Comparison of ENCODE assay signal across 1 cellular context in the genomic region with DNA sequence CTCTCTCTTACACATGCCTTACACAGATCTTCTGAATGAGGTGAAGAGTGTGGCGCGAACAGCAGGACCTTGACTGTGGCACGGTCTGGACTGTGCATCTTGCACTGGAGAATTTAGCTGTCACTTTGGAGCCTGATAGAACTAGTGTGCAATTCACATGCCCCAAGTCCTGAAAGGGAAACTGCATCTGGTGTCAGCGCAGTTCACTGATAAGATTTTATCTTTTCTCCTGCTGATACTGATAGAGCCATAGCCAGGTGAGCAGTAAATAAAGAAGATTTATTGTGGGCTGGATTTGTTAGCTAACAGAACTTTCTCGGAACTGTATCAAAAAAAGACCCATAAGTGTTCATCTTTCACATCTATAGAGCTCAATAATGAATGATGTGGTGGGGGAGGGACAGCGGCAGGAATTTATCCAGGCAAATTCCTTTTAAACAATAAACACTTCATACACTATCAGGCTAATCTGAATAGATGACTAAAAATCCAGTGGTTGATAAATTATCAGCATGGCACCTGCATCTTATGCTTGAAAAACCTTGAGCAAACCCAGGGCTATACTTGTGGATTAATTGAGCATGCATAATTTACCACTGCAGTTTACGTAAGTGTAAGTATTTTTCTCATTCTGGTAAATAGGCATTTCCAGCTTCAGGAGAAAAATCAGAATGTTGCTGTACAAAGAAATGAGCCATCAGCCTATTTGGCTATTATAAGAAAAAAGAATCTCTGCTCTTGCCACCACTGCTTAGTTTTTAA.
TF ChIP-seq lines count a peak whose summit lies in the region.

No MANE protein-coding gene starts in this region.

TF ChIP-seq in H1, 55 proteins besides CTCF, POLR2A, EP300 and RAD21:
- TF ChIP-seq, protein P1, sequence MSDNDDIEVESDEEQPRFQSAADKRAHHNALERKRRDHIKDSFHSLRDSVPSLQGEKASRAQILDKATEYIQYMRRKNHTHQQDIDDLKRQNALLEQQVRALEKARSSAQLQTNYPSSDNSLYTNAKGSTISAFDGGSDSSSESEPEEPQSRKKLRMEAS (IDR thresholded peaks at IDR 0.05): no peak
- no peak for TF ChIP-seq KDM4A (IDR thresholded peaks at IDR 0.05; ENCODE audit: low read depth, low read length, severe bottlenecking)
- no peak for TF ChIP-seq POU5F1 (IDR thresholded peaks at IDR 0.05; ENCODE audit: low read depth, low read length)
- TF ChIP-seq NRF1 (IDR thresholded peaks at IDR 0.05; ENCODE audit: low read depth, low read length): no peak
- no peak for TF ChIP-seq NANOG (IDR thresholded peaks at IDR 0.05; ENCODE audit: insufficient read depth, low read depth, low read length, poor library complexity, severe bottlenecking)
- TF ChIP-seq CREB1 (IDR thresholded peaks at IDR 0.05): no peak
- no peak for TF ChIP-seq JUND (IDR thresholded peaks at IDR 0.05; ENCODE audit: low read length)
- TF ChIP-seq CEBPB (IDR thresholded peaks at IDR 0.05; ENCODE audit: low read depth, low read length): no peak
- TF ChIP-seq RXRA (IDR thresholded peaks at IDR 0.05; ENCODE audit: insufficient read depth, low read depth, low read length): no peak
- TF ChIP-seq USF2 (IDR thresholded peaks at IDR 0.05; ENCODE audit: low read length): no peak
- TF ChIP-seq JUN (IDR thresholded peaks at IDR 0.05; ENCODE audit: low read depth, low read length): no peak
TF ChIP-seq in H1: peak in this region for 0.
